ENCODE assay signal across 8 cellular contexts in the genomic region with DNA sequence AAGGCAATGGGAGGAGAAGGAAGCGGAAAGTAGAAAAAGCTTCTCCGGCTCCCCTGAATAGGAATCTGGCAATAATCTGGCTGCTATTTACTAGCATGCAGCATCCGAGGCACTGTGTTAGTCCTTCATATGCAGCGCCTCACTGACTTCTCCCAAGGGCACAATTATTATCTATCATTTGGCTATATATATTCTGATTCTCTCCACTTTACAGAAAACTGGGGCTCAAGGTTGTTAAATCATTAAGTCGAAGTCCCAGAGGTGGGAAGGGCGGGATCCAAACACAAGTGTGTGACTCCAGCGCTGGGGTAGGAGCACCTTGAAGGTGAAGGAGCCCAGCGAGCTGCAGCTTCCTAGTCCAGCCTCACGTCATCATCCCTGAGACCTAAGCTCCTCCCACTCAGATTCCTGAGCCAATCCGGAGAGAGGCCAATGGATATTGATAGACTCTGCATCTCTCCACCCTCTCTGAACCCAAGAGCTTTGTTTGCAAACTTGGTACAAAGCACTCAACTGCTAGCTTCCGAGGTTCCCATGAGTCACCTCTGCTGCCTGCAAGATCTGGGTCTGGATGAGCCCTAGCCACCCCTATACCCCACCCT. TPM values are rescaled to one million over a fixed set of nuclear protein-coding genes. Genes with fewer than 3 reads are reported as not detected.
DNase-seq lines count a peak whose midpoint lies in the region; ATAC-seq lines count a peak whose summit lies in the region.

No MANE protein-coding gene starts in this region.

- peaks cover 8% of the 10 kb centered on the region for H3K27me3 Mint-ChIP-seq in activated CD8-positive, alpha-beta T cell treated with anti-CD3 and anti-CD28 coated beads, Interleukin-2, amount 10 ng/mL, durations not matched to agents 7 days and 5 days (ENCODE audit: low read depth)

- no peaks in the 10 kb centered on the region for H3K36me3 Mint-ChIP-seq in activated CD8-positive, alpha-beta T cell treated with anti-CD3 and anti-CD28 coated beads, Interleukin-2, amount 10 ng/mL, durations not matched to agents 7 days and 5 days (ENCODE audit: low read depth)

- no peak overlapping the region for H3K27ac Mint-ChIP-seq in activated CD8-positive, alpha-beta T cell treated with anti-CD3 and anti-CD28 coated beads, Interleukin-2, amount 10 ng/mL, durations not matched to agents 7 days and 5 days

- ATAC-seq in esophagus mucosa, result peak; percentile 93
- ATAC-seq in activated CD8-positive, alpha-beta T cell treated with anti-CD3 and anti-CD28 coated beads, Interleukin-2, amount 10 ng/mL, durations not matched to agents 7 days and 5 days, result no peak
- no peak for ATAC-seq in HG03571 (IDR thresholded peaks at IDR 0.05; ENCODE audit: unreplicated experiment)
- ATAC-seq in GM21723 (IDR thresholded peaks at IDR 0.05; ENCODE audit: unreplicated experiment), result no peak

- no peaks in the 10 kb centered on the region for H3K4me1 Mint-ChIP-seq in activated CD8-positive, alpha-beta T cell treated with anti-CD3 and anti-CD28 coated beads, Interleukin-2, amount 10 ng/mL, durations not matched to agents 7 days and 5 days (ENCODE audit: low read depth)

- no peaks in the 10 kb centered on the region for H3K9me3 Mint-ChIP-seq in activated CD8-positive, alpha-beta T cell treated with anti-CD3 and anti-CD28 coated beads, Interleukin-2, amount 10 ng/mL, durations not matched to agents 7 days and 5 days (ENCODE audit: insufficient read depth)

- DNase-seq in Caki2 (ENCODE audit: low read depth) (peak; percentile 75), NCI-H82 (lab: John Stamatoyannopoulos, UW) (peak; percentile 72), mucosa of gallbladder (ENCODE audit: low spot score) (peak; percentile 79), NCI-H524 treated with DMSO at 0.1 percent for 48 hours (lab: John Stamatoyannopoulos, UW) (no peak)
- DNase-seq in activated CD8-positive, alpha-beta T cell treated with anti-CD3 and anti-CD28 coated beads, Interleukin-2, amount 10 ng/mL, durations not matched to agents 7 days and 5 days, result no peak

- no peak overlapping the region for H3K4me3 Mint-ChIP-seq in activated CD8-positive, alpha-beta T cell treated with anti-CD3 and anti-CD28 coated beads, Interleukin-2, amount 10 ng/mL, durations not matched to agents 7 days and 5 days

- in situ Hi-C loops in Caki2 (cut with HindIII; ENCODE audit: low pct_unique_long_range_greater_than_20kb, low sequenced_read_pairs), result no loop called here

- CTCF ChIA-PET in activated CD8-positive, alpha-beta T cell treated with anti-CD3 and anti-CD28 coated beads, Interleukin-2, amount 10 ng/mL, durations not matched to agents 7 days and 5 days (lab: Charles Lee), result interaction anchor here (1.1 to 1.7 kb wide), 3 partner anchors 10 to 104 kb away, joined by 3 to 6 read pairs (median 6); no protein-coding TSS in a partner anchor

- POLR2A ChIA-PET in activated CD8-positive, alpha-beta T cell treated with anti-CD3 and anti-CD28 coated beads, Interleukin-2, amount 10 ng/mL, durations not matched to agents 7 days and 5 days (lab: Charles Lee), result no interaction called here

RNA-seq across cellular contexts. Expression of gene EYA3, which starts 16.6 kb away (rescaled TPM):
- 8.6 and 15.1 TPM in 2 replicates for total RNA-seq in Caki2 (2014; rRNA removed; shearing (Covaris generic); ENCODE audit: low replicate concordance)
- total RNA-seq in esophagus mucosa (18.9 TPM), mucosa of gallbladder (19.0 TPM)
- 10 to 100 TPM; 33.5 to 34.5 TPM for total RNA-seq in activated CD8-positive, alpha-beta T cell treated with anti-CD3 and anti-CD28 coated beads, Interleukin-2, amount 10 ng/mL, durations not matched to agents 7 days and 5 days

Comparison
In these comparisons a context has a peak if more than half of its experiments do, and no peak if none do; other contexts are left out.
1. DNase-seq: peak in Caki2 (single experiment), NCI-H82 (single experiment) and mucosa of gallbladder (single experiment); none in NCI-H524 treated with DMSO at 0.1 percent for 48 hours (single experiment) and activated CD8-positive, alpha-beta T cell treated with anti-CD3 and anti-CD28 coated beads, Interleukin-2, amount 10 ng/mL, durations not matched to agents 7 days and 5 days (single experiment).